ENCODE assay signal across 8 cellular contexts in genomic region chr16:106623-107324, GRCh38. TPM values are rescaled to one million over a fixed set of nuclear protein-coding genes. Genes with fewer than 3 reads are reported as not detected.
DNase-seq lines count a peak whose midpoint lies in the region; ATAC-seq and TF ChIP-seq lines count a peak whose summit lies in the region.

No MANE protein-coding gene starts in this region.

- H3K4me3 Mint-ChIP-seq in GM23338 (no peak overlapping the region), chondrocyte (ENCODE audit: unreplicated experiment) (no peak overlapping the region)

- no peak overlapping the region for H3K4me2 ChIP-seq in GM23338

- DNase-seq in AG09319 (ENCODE audit: extremely low read depth, low read depth) = peak; percentile 57
- peak; percentile 95 for DNase-seq in GM23338 (ENCODE audit: low spot score)
- peak; percentile 42 for DNase-seq in NCI-H226
- DNase-seq in activated CD4-positive, CD25-positive, alpha-beta regulatory T cell treated with anti-CD3 and anti-CD28 coated beads, Interleukin-2, amount 50 U/mL, for 16 hours (ENCODE audit: low read depth, low spot score) = peak; percentile 22
- DNase-seq in chondrocyte (ENCODE audit: low spot score) = no peak
- peak; percentile 90 for DNase-seq in left kidney (ENCODE audit: low read depth, low spot score)
- peak in 2 of 3 experiments; percentile 25 to 31 for DNase-seq in stimulated activated CD4-positive, alpha-beta T cell treated with anti-CD3 and anti-CD28 coated beads, TNF-alpha, amount 100 ng/mL, for 24 hours (ENCODE audit: low read depth in 3 of 3)

- H3K36me3 Mint-ChIP-seq in GM23338 (ENCODE audit: low read depth) (peaks cover 15% of the 10 kb centered on the region; the same call in 2 of the 3 replicates), chondrocyte (ENCODE audit: low read depth) (peaks cover 11% of the 10 kb centered on the region)

- H3K4me1 Mint-ChIP-seq in GM23338 = no peaks in the 10 kb centered on the region
- peaks cover 19% of the 10 kb centered on the region for H3K4me1 Mint-ChIP-seq in chondrocyte (ENCODE audit: low read depth)

- no peaks in the 10 kb centered on the region for H3K9me2 ChIP-seq in GM23338 (ENCODE audit: insufficient read depth)

- no peaks in the 10 kb centered on the region for H3K4me1 ChIP-seq in GM23338 (ENCODE audit: insufficient read depth)

- H3K9me3 Mint-ChIP-seq in GM23338 (no peaks in the 10 kb centered on the region), chondrocyte (ENCODE audit: low read depth) (no peaks in the 10 kb centered on the region)

- H3K4me3 ChIP-seq in GM23338 = no peak overlapping the region

- H3K36me3 ChIP-seq in GM23338 (ENCODE audit: insufficient read depth) = peaks cover 9% of the 10 kb centered on the region; the same call in 1 of the 2 replicates

- TF ChIP-seq CTCF in AG09319 (IDR thresholded peaks at IDR 0.05; ENCODE audit: low read depth, low read length) = peak; percentile 77
- peak; percentile 83 to 91 for TF ChIP-seq CTCF in GM23338 (conservative IDR thresholded peaks at IDR 0.05; ENCODE audit: low read depth in 2 of 2)
- peak; percentile 87 for TF ChIP-seq CTCF in chondrocyte (IDR thresholded peaks at IDR 0.05)

- peaks cover 7% of the 10 kb centered on the region for H4K20me1 ChIP-seq in GM23338 (replicated peaks; ENCODE audit: insufficient read depth)

- 0 out of 2 replicates have a peak overlapping the region, but pooled peaks have one; percentile 66 for H3K27ac ChIP-seq in GM23338 (ENCODE audit: low read depth)

- no peaks in the 10 kb centered on the region for H3K79me2 ChIP-seq in GM23338 (replicated peaks; ENCODE audit: insufficient read depth)

- H2AFZ ChIP-seq in GM23338 = no peak overlapping the region

- H3K27me3 Mint-ChIP-seq in GM23338 (ENCODE audit: insufficient read depth, low read depth, poor library complexity) (peaks cover 10% of the 10 kb centered on the region), chondrocyte (ENCODE audit: low read depth) (no peaks in the 10 kb centered on the region)

- 0 out of 2 replicates have a peak, but pooled peaks cover 14% of the 10 kb centered on the region for H3F3A ChIP-seq in GM23338 (replicated peaks; ENCODE audit: low read depth)

- H3K27me3 ChIP-seq in GM23338 (ENCODE audit: insufficient read depth) = no peaks in the 10 kb centered on the region

- no peak overlapping the region for H3K27ac Mint-ChIP-seq in GM23338
- H3K27ac Mint-ChIP-seq in chondrocyte (ENCODE audit: unreplicated experiment) = no peak overlapping the region

- ATAC-seq in GM23338 (peak; percentile 92), GM18909 (IDR thresholded peaks at IDR 0.05; ENCODE audit: poor library complexity, unreplicated experiment) (no peak)

TF ChIP-seq in GM23338, 12 proteins besides CTCF, POLR2A, EP300 and RAD21 (continues in another document):
- TF ChIP-seq POLR2AphosphoS5 (IDR thresholded peaks at IDR 0.05; ENCODE audit: low read depth) (no peak), EZH2 (IDR thresholded peaks at IDR 0.05; ENCODE audit: low read depth, unreplicated experiment) (no peak), ETS1 (IDR thresholded peaks at IDR 0.05) (no peak), JUNB (IDR thresholded peaks at IDR 0.05; ENCODE audit: unreplicated experiment) (no peak), CREB1 (CRISPR knock-in tag; IDR thresholded peaks at IDR 0.05; ENCODE audit: low read depth) (no peak), STAT1 (IDR thresholded peaks at IDR 0.05; ENCODE audit: unreplicated experiment) (no peak), ZNF331 (CRISPR knock-in tag; IDR thresholded peaks at IDR 0.05; ENCODE audit: low read depth) (no peak), EZH2phosphoT487 (IDR thresholded peaks at IDR 0.05; ENCODE audit: unreplicated experiment) (no peak), NANOG (IDR thresholded peaks at IDR 0.05; ENCODE audit: borderline replicate concordance) (no peak), REST (IDR thresholded peaks at IDR 0.05; ENCODE audit: unreplicated experiment) (no peak)

RNA-seq across cellular contexts. Expression of gene MPG, which starts 28.7 kb away (rescaled TPM):
- 57.8 and 91.1 TPM in 2 replicates for total RNA-seq in GM23338 (2014; rRNA removed; shearing (Covaris generic))
- polyA plus RNA-seq in GM23338 (2016; fragmentation: Nextera tagmentation; extraction: Ambion mirVana) = 38.0 and 39.2 TPM in 2 replicates
- total RNA-seq in chondrocyte = 52.6 to 65.4 TPM (median 61.1 TPM) in 3 replicates

RNA-seq across cellular contexts. Expression of gene NPRL3, which starts 31.7 kb away (rescaled TPM):
- 45.7 and 45.9 TPM in 2 replicates for total RNA-seq in GM23338 (2014; rRNA removed; shearing (Covaris generic))
- 14.5 and 15.4 TPM in 2 replicates for polyA plus RNA-seq in GM23338 (2016; fragmentation: Nextera tagmentation; extraction: Ambion mirVana)
- total RNA-seq in chondrocyte = 32.0 to 39.6 TPM (median 35.4 TPM) in 3 replicates

RNA-seq across cellular contexts. Expression of gene RHBDF1, which starts 34.3 kb away (rescaled TPM):
- 15.3 and 24.5 TPM in 2 replicates for total RNA-seq in GM23338 (2014; rRNA removed; shearing (Covaris generic))
- 22.1 and 22.6 TPM in 2 replicates for polyA plus RNA-seq in GM23338 (2016; fragmentation: Nextera tagmentation; extraction: Ambion mirVana)
- total RNA-seq in chondrocyte = 52.4 to 55.5 TPM (median 52.7 TPM) in 3 replicates

RNA-seq across cellular contexts. Expression of gene HBZ, which starts 45.7 kb away (rescaled TPM):
- total RNA-seq in GM23338 (2014; rRNA removed; shearing (Covaris generic)) = not detected in 2 replicates
- polyA plus RNA-seq in GM23338 (2016; fragmentation: Nextera tagmentation; extraction: Ambion mirVana) = 0.39 TPM in 1 of 2 replicates, not detected in the other
- total RNA-seq in chondrocyte = not detected in 3 replicates

RNA-seq across cellular contexts. Expression of gene SNRNP25, which starts 53.1 kb away (rescaled TPM):
- total RNA-seq in GM23338 (2014; rRNA removed; shearing (Covaris generic)) = 31.2 and 34.4 TPM in 2 replicates
- polyA plus RNA-seq in GM23338 (2016; fragmentation: Nextera tagmentation; extraction: Ambion mirVana) = 79.5 and 81.6 TPM in 2 replicates
- 27.7 to 40.5 TPM (median 28.0 TPM) in 3 replicates for total RNA-seq in chondrocyte
